1 cellular context compared by ENCODE assay signal in the genomic region with DNA sequence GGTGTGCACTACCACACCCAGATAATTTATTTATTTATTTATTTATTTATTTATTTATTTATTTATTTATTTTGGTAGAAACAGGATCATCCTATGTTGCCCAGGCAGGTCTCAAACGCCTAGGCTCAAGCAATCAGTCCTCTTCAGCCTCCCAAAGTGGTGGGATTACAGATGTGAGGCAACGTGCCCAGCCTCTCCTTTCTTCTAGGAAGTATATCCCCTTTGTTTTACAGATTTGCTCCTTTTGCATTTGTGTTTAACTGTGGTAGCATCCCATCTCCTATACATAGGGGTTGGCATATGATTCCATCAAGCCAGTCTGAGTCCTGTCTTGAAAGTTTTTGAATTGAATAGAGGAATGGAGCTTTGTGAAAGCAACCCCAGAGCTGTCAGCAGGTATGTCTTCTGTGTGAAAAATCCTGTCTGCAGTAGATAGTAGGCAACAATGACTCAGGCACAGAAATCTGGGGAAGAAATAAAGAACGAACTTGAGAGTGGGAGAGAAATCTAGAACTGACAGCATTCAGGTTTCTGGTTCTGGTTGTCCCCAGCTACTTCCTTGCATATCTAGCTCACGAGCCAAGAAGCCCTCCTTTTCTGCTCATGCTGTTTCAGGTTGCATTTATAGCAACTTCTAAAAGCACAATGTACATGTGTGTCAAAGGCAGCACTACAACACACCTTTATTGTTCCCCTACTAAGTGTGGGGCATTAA.
TF ChIP-seq lines count a peak whose summit lies in the region.

No MANE protein-coding gene starts in this region.

TF ChIP-seq in GM12878, 131 proteins besides CTCF, POLR2A, EP300 and RAD21 (continued from another document):
- TF ChIP-seq RELA (IDR thresholded peaks at IDR 0.05; ENCODE audit: borderline replicate concordance, partially characterized antibody) (no peak), RCOR1 (conservative IDR thresholded peaks at IDR 0.05; ENCODE audit: low read depth, low read length) (no peak), TAF1 (IDR thresholded peaks at IDR 0.05; ENCODE audit: borderline replicate concordance, low read depth, low read length) (no peak), RUNX3 (IDR thresholded peaks at IDR 0.05; ENCODE audit: low read length) (peak; percentile 4; the same call in 1 of the 2 replicates), ZNF622 (IDR thresholded peaks at IDR 0.05) (no peak), ETV6 (conservative IDR thresholded peaks at IDR 0.05 in 1 of 2, IDR thresholded peaks at IDR 0.05 in 1 of 2; ENCODE audit: borderline replicate concordance in 1 of 2, low read depth in 1 of 2) (peak in 1 of 2 experiments; percentile 50; a peak in 1 of 4 replicates), DPF2 (IDR thresholded peaks at IDR 0.05) (no peak), ZBTB11 (CRISPR knock-in tag; IDR thresholded peaks at IDR 0.05) (no peak), SMARCA5 (IDR thresholded peaks at IDR 0.05) (no peak), CBFB (IDR thresholded peaks at IDR 0.05; ENCODE audit: low read depth) (no peak)
- TF ChIP-seq, protein P1, sequence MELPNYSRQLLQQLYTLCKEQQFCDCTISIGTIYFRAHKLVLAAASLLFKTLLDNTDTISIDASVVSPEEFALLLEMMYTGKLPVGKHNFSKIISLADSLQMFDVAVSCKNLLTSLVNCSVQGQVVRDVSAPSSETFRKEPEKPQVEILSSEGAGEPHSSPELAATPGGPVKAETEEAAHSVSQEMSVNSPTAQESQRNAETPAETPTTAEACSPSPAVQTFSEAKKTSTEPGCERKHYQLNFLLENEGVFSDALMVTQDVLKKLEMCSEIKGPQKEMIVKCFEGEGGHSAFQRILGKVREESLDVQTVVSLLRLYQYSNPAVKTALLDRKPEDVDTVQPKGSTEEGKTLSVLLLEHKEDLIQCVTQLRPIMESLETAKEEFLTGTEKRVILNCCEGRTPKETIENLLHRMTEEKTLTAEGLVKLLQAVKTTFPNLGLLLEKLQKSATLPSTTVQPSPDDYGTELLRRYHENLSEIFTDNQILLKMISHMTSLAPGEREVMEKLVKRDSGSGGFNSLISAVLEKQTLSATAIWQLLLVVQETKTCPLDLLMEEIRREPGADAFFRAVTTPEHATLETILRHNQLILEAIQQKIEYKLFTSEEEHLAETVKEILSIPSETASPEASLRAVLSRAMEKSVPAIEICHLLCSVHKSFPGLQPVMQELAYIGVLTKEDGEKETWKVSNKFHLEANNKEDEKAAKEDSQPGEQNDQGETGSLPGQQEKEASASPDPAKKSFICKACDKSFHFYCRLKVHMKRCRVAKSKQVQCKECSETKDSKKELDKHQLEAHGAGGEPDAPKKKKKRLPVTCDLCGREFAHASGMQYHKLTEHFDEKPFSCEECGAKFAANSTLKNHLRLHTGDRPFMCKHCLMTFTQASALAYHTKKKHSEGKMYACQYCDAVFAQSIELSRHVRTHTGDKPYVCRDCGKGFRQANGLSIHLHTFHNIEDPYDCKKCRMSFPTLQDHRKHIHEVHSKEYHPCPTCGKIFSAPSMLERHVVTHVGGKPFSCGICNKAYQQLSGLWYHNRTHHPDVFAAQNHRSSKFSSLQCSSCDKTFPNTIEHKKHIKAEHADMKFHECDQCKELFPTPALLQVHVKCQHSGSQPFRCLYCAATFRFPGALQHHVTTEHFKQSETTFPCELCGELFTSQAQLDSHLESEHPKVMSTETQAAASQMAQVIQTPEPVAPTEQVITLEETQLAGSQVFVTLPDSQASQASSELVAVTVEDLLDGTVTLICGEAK (IDR thresholded peaks at IDR 0.05; ENCODE audit: borderline replicate concordance), result no peak
- TF ChIP-seq, protein P2, sequence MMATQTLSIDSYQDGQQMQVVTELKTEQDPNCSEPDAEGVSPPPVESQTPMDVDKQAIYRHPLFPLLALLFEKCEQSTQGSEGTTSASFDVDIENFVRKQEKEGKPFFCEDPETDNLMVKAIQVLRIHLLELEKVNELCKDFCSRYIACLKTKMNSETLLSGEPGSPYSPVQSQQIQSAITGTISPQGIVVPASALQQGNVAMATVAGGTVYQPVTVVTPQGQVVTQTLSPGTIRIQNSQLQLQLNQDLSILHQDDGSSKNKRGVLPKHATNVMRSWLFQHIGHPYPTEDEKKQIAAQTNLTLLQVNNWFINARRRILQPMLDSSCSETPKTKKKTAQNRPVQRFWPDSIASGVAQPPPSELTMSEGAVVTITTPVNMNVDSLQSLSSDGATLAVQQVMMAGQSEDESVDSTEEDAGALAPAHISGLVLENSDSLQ (IDR thresholded peaks at IDR 0.05), result no peak
- TF ChIP-seq, protein P3, sequence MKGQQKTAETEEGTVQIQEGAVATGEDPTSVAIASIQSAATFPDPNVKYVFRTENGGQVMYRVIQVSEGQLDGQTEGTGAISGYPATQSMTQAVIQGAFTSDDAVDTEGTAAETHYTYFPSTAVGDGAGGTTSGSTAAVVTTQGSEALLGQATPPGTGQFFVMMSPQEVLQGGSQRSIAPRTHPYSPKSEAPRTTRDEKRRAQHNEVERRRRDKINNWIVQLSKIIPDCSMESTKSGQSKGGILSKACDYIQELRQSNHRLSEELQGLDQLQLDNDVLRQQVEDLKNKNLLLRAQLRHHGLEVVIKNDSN (IDR thresholded peaks at IDR 0.05; ENCODE audit: borderline replicate concordance, extremely low read length, insufficient read depth, low read depth, low read length), result no peak
